In the genomic region with DNA sequence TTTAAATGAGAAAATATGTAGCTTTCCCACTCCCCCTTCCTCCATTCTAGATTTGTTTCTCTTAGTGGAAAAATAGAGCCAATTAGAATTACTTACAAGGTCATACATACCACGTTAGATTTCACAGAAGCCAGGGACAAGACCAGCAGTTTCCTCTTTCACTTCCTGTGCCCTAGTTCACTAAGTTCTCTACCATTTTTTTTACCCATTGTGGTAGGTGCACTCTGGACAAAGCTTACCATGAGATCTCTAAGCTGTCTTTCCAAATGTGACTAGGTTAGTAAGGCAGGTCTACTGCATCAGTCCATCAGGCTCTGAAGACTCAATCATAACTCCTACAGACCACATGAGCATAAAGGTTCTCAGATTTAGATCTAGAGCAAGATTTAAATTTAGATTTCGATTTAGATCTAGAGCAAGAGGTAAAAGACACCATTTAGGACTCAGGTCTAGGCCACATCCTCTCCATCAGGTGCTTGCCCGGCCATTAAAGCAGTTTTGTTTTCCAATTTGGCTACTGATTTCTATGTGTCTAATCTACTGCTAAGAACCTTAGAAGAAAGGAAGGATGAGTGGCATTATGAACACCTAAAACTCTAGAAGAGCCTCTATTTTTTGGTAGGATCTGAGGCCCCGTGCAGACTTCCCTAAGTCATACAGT, we compare ENCODE assay signal across 10 cellular contexts.
DNase-seq lines count a peak whose midpoint lies in the region; ATAC-seq and TF ChIP-seq lines count a peak whose summit lies in the region.
"Had no signal": no experiment of that assay in that cellular context is flagged by ENCODE, and none has a peak within 500 bp of the region (broad histone marks: within the 10 kb centered on the region; RNA-seq: fewer than 3 reads in every experiment).

No MANE protein-coding gene starts in this region.

- no peak overlapping the region for H3K4me3 ChIP-seq in trophoblast cell (ENCODE audit: low read depth, low read length)

- no peak overlapping the region for H3K14ac ChIP-seq in trophoblast cell (ENCODE audit: low read length)

- no peak overlapping the region for H2BK120ac ChIP-seq in trophoblast cell (ENCODE audit: insufficient read depth, low read length, poor library complexity)

- no peak for DNase-seq in CD4-positive, alpha-beta T cell
- DNase-seq in activated CD4-positive, alpha-beta memory T cell treated with anti-CD3 and anti-CD28 coated beads for 36 hours: no peak
- DNase-seq in trophoblast cell: no peak
- no peak for DNase-seq in DMS153 (lab: John Stamatoyannopoulos, UW)
- DNase-seq in NCI-H524 (lab: John Stamatoyannopoulos, UW): no peak
- no peak for DNase-seq in islet precursor cell

- H4K12ac ChIP-seq in trophoblast cell (ENCODE audit: low read depth, low read length): no peak overlapping the region

- no peak overlapping the region for H3K4ac ChIP-seq in trophoblast cell (ENCODE audit: low read depth, low read length)

- H2AK5ac ChIP-seq in trophoblast cell (ENCODE audit: low read length): no peak overlapping the region

- H3K4me1 Mint-ChIP-seq in CD4-positive, alpha-beta T cell (ENCODE audit: low read depth): peaks cover 28% of the 10 kb centered on the region
- peaks cover 16% of the 10 kb centered on the region for H3K4me1 Mint-ChIP-seq in activated CD4-positive, alpha-beta memory T cell treated with anti-CD3 and anti-CD28 coated beads for 36 hours (ENCODE audit: low read depth)
- H3K4me1 Mint-ChIP-seq: brain had no signal

- H3K36me3 ChIP-seq in trophoblast cell (ENCODE audit: control insufficient read depth in 1 of 2, insufficient read depth in 2 of 2, low read length in 2 of 2): no peaks in the 10 kb centered on the region

- POLR2A ChIA-PET in CD4-positive, alpha-beta T cell (lab: Charles Lee): no interaction called here
- POLR2A ChIA-PET in activated CD4-positive, alpha-beta memory T cell treated with anti-CD3 and anti-CD28 coated beads for 36 hours (lab: Charles Lee): no interaction called here

- ATAC-seq in CD4-positive, alpha-beta T cell (ENCODE audit: poor library complexity): no peak
- ATAC-seq in GM19395 (IDR thresholded peaks at IDR 0.05; ENCODE audit: unreplicated experiment) (peak; percentile 90), HG03175 (IDR thresholded peaks at IDR 0.05; ENCODE audit: unreplicated experiment) (peak; percentile 90)
- ATAC-seq: Panc1 had no signal

- H3K9me3 Mint-ChIP-seq in CD4-positive, alpha-beta T cell: no peaks in the 10 kb centered on the region
- H3K9me3 Mint-ChIP-seq in activated CD4-positive, alpha-beta memory T cell treated with anti-CD3 and anti-CD28 coated beads for 36 hours: no peaks in the 10 kb centered on the region
- H3K9me3 Mint-ChIP-seq: brain had no signal

- no peak overlapping the region for H4K91ac ChIP-seq in trophoblast cell (ENCODE audit: low read depth, low read length)

- H2BK12ac ChIP-seq in trophoblast cell (ENCODE audit: low read length): no peak overlapping the region

- no peak overlapping the region for H2BK5ac ChIP-seq in trophoblast cell (ENCODE audit: low read depth, low read length, poor library complexity)

- no peak overlapping the region for H3K23ac ChIP-seq in trophoblast cell (ENCODE audit: low read length)

- peak overlapping the region; percentile 28 for H3K27ac Mint-ChIP-seq in CD4-positive, alpha-beta T cell
- peak overlapping the region; percentile 15 for H3K27ac Mint-ChIP-seq in activated CD4-positive, alpha-beta memory T cell treated with anti-CD3 and anti-CD28 coated beads for 36 hours
- H3K27ac Mint-ChIP-seq: brain had no signal

- H3K79me2 ChIP-seq in trophoblast cell (ENCODE audit: control insufficient read depth, insufficient read depth, low read length, poor library complexity): no peaks in the 10 kb centered on the region

- intact Hi-C loops in CD4-positive, alpha-beta T cell (cut with DNase I, micrococcal nuclease): no loop called here
- intact Hi-C loops in activated CD4-positive, alpha-beta memory T cell treated with anti-CD3 and anti-CD28 coated beads for 36 hours (cut with micrococcal nuclease): no loop called here

- no peaks in the 10 kb centered on the region for H3K27me3 Mint-ChIP-seq in CD4-positive, alpha-beta T cell
- no peaks in the 10 kb centered on the region for H3K27me3 Mint-ChIP-seq in activated CD4-positive, alpha-beta memory T cell treated with anti-CD3 and anti-CD28 coated beads for 36 hours
- H3K27me3 Mint-ChIP-seq: brain had no signal

- no peaks in the 10 kb centered on the region for H3K79me1 ChIP-seq in trophoblast cell (ENCODE audit: low read length)

- TF ChIP-seq CTCF in CD4-positive, alpha-beta T cell (IDR thresholded peaks at IDR 0.05): no peak

- no peak overlapping the region for H4K8ac ChIP-seq in trophoblast cell (ENCODE audit: low read depth, low read length)

- no peak overlapping the region for H3K4me2 ChIP-seq in trophoblast cell (ENCODE audit: low read length)

- no peak overlapping the region for H2AFZ ChIP-seq in trophoblast cell (ENCODE audit: insufficient read depth, low read length, poor library complexity)

- H3K36me3 Mint-ChIP-seq in CD4-positive, alpha-beta T cell (ENCODE audit: low read depth): peaks cover 53% of the 10 kb centered on the region
- H3K36me3 Mint-ChIP-seq in activated CD4-positive, alpha-beta memory T cell treated with anti-CD3 and anti-CD28 coated beads for 36 hours: peaks cover 8% of the 10 kb centered on the region

- no CpG with 5 or more reads among the region's 4 CpGs for WGBS in trophoblast cell (ENCODE audit: extremely low coverage, insufficient coverage, insufficient read length)

- no peaks in the 10 kb centered on the region for H3K4me1 ChIP-seq in trophoblast cell (ENCODE audit: control insufficient read depth in 1 of 2, insufficient read depth in 2 of 2, low read length in 2 of 2)

- no peak overlapping the region for H3K9ac ChIP-seq in trophoblast cell (ENCODE audit: low read length)

- no peak overlapping the region for H3K18ac ChIP-seq in trophoblast cell (ENCODE audit: low read length)

- no peaks in the 10 kb centered on the region for H3K27me3 ChIP-seq in CD4-positive, alpha-beta T cell (ENCODE audit: control insufficient read depth, insufficient read depth, low read length)
- no peaks in the 10 kb centered on the region for H3K27me3 ChIP-seq in trophoblast cell (ENCODE audit: insufficient read depth, low read length)

- no peak overlapping the region for H3K27ac ChIP-seq in CD4-positive, alpha-beta T cell (ENCODE audit: low read depth, low read length)
- H3K27ac ChIP-seq in trophoblast cell (ENCODE audit: low read depth, low read length): no peak overlapping the region

- H3K9me3 ChIP-seq in CD4-positive, alpha-beta T cell (ENCODE audit: control insufficient read depth, low read length): no peaks in the 10 kb centered on the region
- no peaks in the 10 kb centered on the region for H3K9me3 ChIP-seq in trophoblast cell (ENCODE audit: insufficient read depth, low read depth, low read length)

- CTCF ChIA-PET in CD4-positive, alpha-beta T cell (lab: Charles Lee): no interaction called here
- CTCF ChIA-PET in activated CD4-positive, alpha-beta memory T cell treated with anti-CD3 and anti-CD28 coated beads for 36 hours (lab: Charles Lee): no interaction called here

- no peak overlapping the region for H3K4me3 Mint-ChIP-seq in CD4-positive, alpha-beta T cell
- no peak overlapping the region for H3K4me3 Mint-ChIP-seq in activated CD4-positive, alpha-beta memory T cell treated with anti-CD3 and anti-CD28 coated beads for 36 hours
- H3K4me3 Mint-ChIP-seq: brain had no signal
